17 cellular contexts compared by ENCODE assay signal in genomic region chr13:61664821-61665705, GRCh38.
A peak's percentile ranks its signal among the peaks of the same experiment; 100 is the strongest.
DNase-seq lines count a peak whose midpoint lies in the region; ATAC-seq, FAIRE-seq and TF ChIP-seq lines count a peak whose summit lies in the region.
"Had no signal": no experiment of that assay in that cellular context is flagged by ENCODE, and none has a peak within 500 bp of the region (broad histone marks: within the 10 kb centered on the region; RNA-seq: fewer than 3 reads in every experiment).

No MANE protein-coding gene starts in this region.

- FAIRE-seq in HepG2 (lab: Jason Lieb, UNC): peak; percentile 85
- FAIRE-seq: GM12878 had no signal

- intact Hi-C loops in HepG2 (cut with micrococcal nuclease; ENCODE audit: unreplicated experiment): no loop called here

- peak overlapping the region; percentile 73 for H3K4me2 ChIP-seq in HepG2 (ENCODE audit: low read depth, low read length)

- WGBS in HepG2 (ENCODE audit: low lambda C conversion rate): 0% methylated on average over 11 of the region's 11 CpGs

- H3K27me3 ChIP-seq in HepG2 (ENCODE audit: control insufficient read depth in 1 of 2, insufficient read depth in 2 of 2, low read length in 2 of 2): no peaks in the 10 kb centered on the region
- H3K27me3 ChIP-seq: esophagus muscularis mucosa had no signal

- BruUV-seq in HepG2 (replicated peaks; lab: Mats Ljungman, UMichigan): no TSS peak

- POLR2A ChIA-PET in HepG2 (lab: Yijun Ruan, JAX): interaction anchor here (0.5 kb wide), 1 partner anchor 38 kb away, joined by 6 read pairs; no protein-coding TSS in a partner anchor

- no peak for TF ChIP-seq RAD21 in HepG2 (CRISPR knock-in tag; IDR thresholded peaks at IDR 0.05)

- no peaks in the 10 kb centered on the region for H3K36me3 ChIP-seq in HepG2 (replicated peaks in 1 of 2; ENCODE audit: control insufficient read depth in 1 of 2, insufficient read depth in 2 of 2, low read length in 2 of 2)
- H3K36me3 ChIP-seq: esophagus muscularis mucosa had no signal

- peak in 1 of 2 experiments; percentile 83; a peak in 2 of 4 replicates for TF ChIP-seq EP300 in HepG2 (IDR thresholded peaks at IDR 0.05; ENCODE audit: low read depth in 2 of 2, low read length in 2 of 2)
- peak; percentile 67 for TF ChIP-seq EP300 in HepG2 (CRISPR knock-in tag; IDR thresholded peaks at IDR 0.05; ENCODE audit: borderline replicate concordance)

- H3K79me2 ChIP-seq in HepG2 (ENCODE audit: insufficient read depth, low read length): no peaks in the 10 kb centered on the region

- H4K20me1 ChIP-seq in HepG2 (ENCODE audit: insufficient read depth, low read length): no peaks in the 10 kb centered on the region

- peaks cover 40% of the 10 kb centered on the region for H3K4me1 ChIP-seq in HepG2 (ENCODE audit: insufficient read depth, low read length)
- H3K4me1 ChIP-seq: esophagus muscularis mucosa had no signal

- H3K4me3 ChIP-seq in HepG2 (replicated peaks in 1 of 3; ENCODE audit: insufficient read depth in 1 of 3, low read depth in 2 of 3, low read length in 3 of 3): peak overlapping the region in 1 of 3 experiments; percentile 35; a peak in 2 of 6 replicates
- H3K4me3 ChIP-seq: esophagus muscularis mucosa, GM12878 had no signal

- DNase-seq in A172 (ENCODE audit: low spot score) (peak; percentile 50), NCI-H1092 treated with DMSO at 0.1 percent for 48 hours (lab: John Stamatoyannopoulos, UW) (peak; percentile 9), astrocyte of the hippocampus (ENCODE audit: low read depth, low spot score) (peak; percentile 65), HepG2 (ENCODE audit: low spot score) (peak; percentile 90), pons (ENCODE audit: low spot score) (no peak)
- DNase-seq: ACHN; activated CD4-positive, alpha-beta T cell treated with anti-CD3 and anti-CD28 coated beads, Interleukin-2, amount 50 U/mL, for 4 hours; activated effector memory CD4-positive, alpha-beta T cell treated with anti-CD3 and anti-CD28 coated beads, Interleukin-2, amount 50 U/mL, for 16 hours; HFFc6; NCI-H1930; T-helper 9 cell had no signal

- in situ Hi-C loops in HepG2 (cut with HindIII; ENCODE audit: extremely low pct_ligation_motif_present, low pct_unique_long_range_greater_than_20kb): no loop called here

- H3K9me3 ChIP-seq in HepG2 (ENCODE audit: low read length): no peaks in the 10 kb centered on the region
- H3K9me3 ChIP-seq: esophagus muscularis mucosa had no signal

- CTCF ChIA-PET in HepG2 (lab: Yijun Ruan, JAX; ENCODE audit: low intra/inter-chr PET ratio, low total read pairs): no interaction called here

- no peak for TF ChIP-seq CTCF in HepG2 (CRISPR knock-in tag; IDR thresholded peaks at IDR 0.05)

- no peak for TF ChIP-seq POLR2A in HepG2 (IDR thresholded peaks at IDR 0.05; ENCODE audit: insufficient read depth in 1 of 2, low read depth in 2 of 2, low read length in 2 of 2)

- H3K9ac ChIP-seq in HepG2 (ENCODE audit: insufficient read depth, low read depth, low read length): peak overlapping the region; percentile 54

- H3K27ac ChIP-seq in HepG2 (ENCODE audit: extremely low read length, insufficient read depth, low read length): peak overlapping the region; percentile 90
- H3K27ac ChIP-seq: esophagus muscularis mucosa had no signal

- H2AFZ ChIP-seq in HepG2 (ENCODE audit: low read length): peak overlapping the region; percentile 12

- ATAC-seq in HepG2 (peak; percentile 90), HG03469 (IDR thresholded peaks at IDR 0.05; ENCODE audit: unreplicated experiment) (no peak), GM21381 (IDR thresholded peaks at IDR 0.05; ENCODE audit: unreplicated experiment) (no peak)
- ATAC-seq in activated CD4-positive, CD25-positive, alpha-beta regulatory T cell treated with anti-CD3 and anti-CD28 coated beads, Interleukin-2, amount 50 U/mL, for 24 hours: no peak
- ATAC-seq: GM12878; natural killer cell treated with Interleukin-12 subunit alpha and Interleukin-12 subunit beta and Interleukin-15 and Interleukin-18, amount 100 ng/mL, for 72 hours had no signal

TF ChIP-seq in HepG2, 621 proteins besides CTCF, POLR2A, EP300 and RAD21 (continues in another document):
- 0 out of 2 replicates have a peak, but pooled peaks have one; percentile 42 for TF ChIP-seq ZBTB26 (CRISPR knock-in tag; IDR thresholded peaks at IDR 0.05; ENCODE audit: borderline replicate concordance)
- TF ChIP-seq SAP130 (CRISPR knock-in tag; IDR thresholded peaks at IDR 0.05; ENCODE audit: low read depth): peak; percentile 68
- no peak for TF ChIP-seq ZBTB49 (CRISPR knock-in tag; IDR thresholded peaks at IDR 0.05; ENCODE audit: borderline replicate concordance)
- TF ChIP-seq ZNF503 (CRISPR knock-in tag; IDR thresholded peaks at IDR 0.05): peak; percentile 74; the same call in 1 of the 2 replicates
- TF ChIP-seq NFRKB (IDR thresholded peaks at IDR 0.05): no peak
- peak; percentile 88; the same call in 1 of the 2 replicates for TF ChIP-seq ZKSCAN8 (CRISPR knock-in tag; IDR thresholded peaks at IDR 0.05; ENCODE audit: borderline replicate concordance)
- TF ChIP-seq ZNF704 (CRISPR knock-in tag; IDR thresholded peaks at IDR 0.05; ENCODE audit: borderline replicate concordance): no peak
- no peak for TF ChIP-seq NFYB (CRISPR knock-in tag; IDR thresholded peaks at IDR 0.05)
- peak; percentile 40 for TF ChIP-seq ZFY (CRISPR knock-in tag; IDR thresholded peaks at IDR 0.05)
- TF ChIP-seq ZKSCAN1 (IDR thresholded peaks at IDR 0.05; ENCODE audit: low read length): no peak
- TF ChIP-seq PITX1 (CRISPR knock-in tag; IDR thresholded peaks at IDR 0.05): peak; percentile 79
- TF ChIP-seq ZNF569 (CRISPR knock-in tag; IDR thresholded peaks at IDR 0.05; ENCODE audit: borderline replicate concordance): no peak
- TF ChIP-seq MIER3 (CRISPR knock-in tag; IDR thresholded peaks at IDR 0.05; ENCODE audit: borderline replicate concordance): peak; percentile 76; the same call in 1 of the 2 replicates
- peak; percentile 27; the same call in 1 of the 2 replicates for TF ChIP-seq CBX5 (CRISPR knock-in tag; IDR thresholded peaks at IDR 0.05; ENCODE audit: borderline replicate concordance)
- no peak for TF ChIP-seq SMC3 (IDR thresholded peaks at IDR 0.05; ENCODE audit: low read length)
- no peak for TF ChIP-seq NFATC3 (CRISPR knock-in tag; IDR thresholded peaks at IDR 0.05)
- peak; percentile 95; the same call in 1 of the 2 replicates for TF ChIP-seq ATM (IDR thresholded peaks at IDR 0.05; ENCODE audit: borderline replicate concordance)
- TF ChIP-seq ATF3 (CRISPR knock-in tag; IDR thresholded peaks at IDR 0.05): peak; percentile 57
- no peak for TF ChIP-seq ZNF572 (CRISPR knock-in tag; IDR thresholded peaks at IDR 0.05)
- no peak for TF ChIP-seq AGO2 (optimal IDR thresholded peaks at IDR 0.05; ENCODE audit: low read depth, low read length)
